In genomic region chr16:2956566-2956956, GRCh38 we compare ENCODE assay signal across 1 cellular context.
TF ChIP-seq lines count a peak whose summit lies in the region.

No MANE protein-coding gene starts in this region.

TF ChIP-seq in HCT116, 20 proteins besides CTCF, POLR2A, EP300 and RAD21 (continued from another document):
- TF ChIP-seq REST (IDR thresholded peaks at IDR 0.05; ENCODE audit: low read depth) = no peak
- TF ChIP-seq ZFX (IDR thresholded peaks at IDR 0.05) = no peak
- no peak for TF ChIP-seq JUND (IDR thresholded peaks at IDR 0.05)
- TF ChIP-seq MAX (IDR thresholded peaks at IDR 0.05) = no peak
- no peak for TF ChIP-seq SRF (IDR thresholded peaks at IDR 0.05; ENCODE audit: low read depth)
- TF ChIP-seq YY1 (IDR thresholded peaks at IDR 0.05; ENCODE audit: extremely low read depth, insufficient replicate concordance, low read depth, low read length) = no peak
- TF ChIP-seq CBX3 (IDR thresholded peaks at IDR 0.05; ENCODE audit: low read depth) = no peak
- TF ChIP-seq EZH2phosphoT487 (IDR thresholded peaks at IDR 0.05; ENCODE audit: borderline replicate concordance) = no peak
- TF ChIP-seq EGR1 (IDR thresholded peaks at IDR 0.05; ENCODE audit: low read depth) = no peak
